12 cellular contexts compared by ENCODE assay signal in genomic region chr1:22870201-22870871, GRCh38.
DNase-seq lines count a peak whose midpoint lies in the region; TF ChIP-seq lines count a peak whose summit lies in the region.
"Had no signal": no experiment of that assay in that cellular context is flagged by ENCODE, and none has a peak within 500 bp of the region (broad histone marks: within the 10 kb centered on the region; RNA-seq: fewer than 3 reads in every experiment).

No MANE protein-coding gene starts in this region.

- H3K4me1 Mint-ChIP-seq in HFFc6 (ENCODE audit: low read depth) = peaks cover 8% of the 10 kb centered on the region; the same call in 1 of the 2 replicates

- H3K4me3 ChIP-seq in iPS-20b (ENCODE audit: low read length) (no peak overlapping the region), testis (no peak overlapping the region)
- H3K4me3 ChIP-seq: HAP-1, PC-9 had no signal

- peaks cover 37% of the 10 kb centered on the region for H3K36me3 Mint-ChIP-seq in HFFc6 (ENCODE audit: low read depth)

- H3K9me3 Mint-ChIP-seq in HFFc6 = peaks cover 15% of the 10 kb centered on the region; the same call in 1 of the 2 replicates

- intact Hi-C loops in testis (cut with DNase I; ENCODE audit: low total_unique reads) = no loop called here

- DNase-seq in M059J (ENCODE audit: low read depth) (peak; percentile 70), testis (peak; percentile 20), HFFc6 (no peak), cerebellar cortex (ENCODE audit: low spot score) (no peak)
- DNase-seq in central memory CD4-positive, alpha-beta T cell = no peak
- DNase-seq: Calu3, hippocampal formation, NCI-H2081, PC-9 had no signal

- H3K27ac Mint-ChIP-seq in HFFc6 = no peak overlapping the region

- TF ChIP-seq POLR2A in testis (IDR thresholded peaks at IDR 0.05) = no peak

- H3K9me3 ChIP-seq in iPS-20b (ENCODE audit: insufficient read depth, low read depth, low read length) (no peaks in the 10 kb centered on the region), testis (no peaks in the 10 kb centered on the region)
- H3K9me3 ChIP-seq: HAP-1 had no signal

- peaks cover 8% of the 10 kb centered on the region for H3K27me3 Mint-ChIP-seq in HFFc6 (ENCODE audit: insufficient read depth)

- H3K36me3 ChIP-seq in iPS-20b (ENCODE audit: insufficient read depth, low read depth, low read length) (0 out of 2 replicates have a peak, but pooled peaks cover 4% of the 10 kb centered on the region), testis (ENCODE audit: low read depth, missing control alignments) (no peaks in the 10 kb centered on the region)
- H3K36me3 ChIP-seq: HAP-1 had no signal

- H3K27me3 ChIP-seq in iPS-20b (ENCODE audit: insufficient read depth, low read length) (no peaks in the 10 kb centered on the region), testis (no peaks in the 10 kb centered on the region)

- H3K4me1 ChIP-seq in iPS-20b (ENCODE audit: insufficient read depth, low read length) = peaks cover 3% of the 10 kb centered on the region; the same call in 1 of the 2 replicates
- H3K4me1 ChIP-seq in testis = peaks cover 4% of the 10 kb centered on the region
- H3K4me1 ChIP-seq: HAP-1 had no signal

- WGBS in testis, 2 donors = 56 to 75% methylated on average over 11 to 15 of the region's 15 CpGs

- peak overlapping the region; percentile 32; the same call in 1 of the 2 replicates for H3K9ac ChIP-seq in iPS-20b (ENCODE audit: low read depth, low read length)

- peak overlapping the region; percentile 89 for H3K27ac ChIP-seq in VCaP
- H3K27ac ChIP-seq in iPS-20b (ENCODE audit: low read length) = no peak overlapping the region
- H3K27ac ChIP-seq in testis = no peak overlapping the region
- H3K27ac ChIP-seq: PC-9 had no signal

- H3K4me3 Mint-ChIP-seq in HFFc6 = no peak overlapping the region

- TF ChIP-seq CTCF in VCaP (conservative IDR thresholded peaks at IDR 0.05) (no peak), testis (IDR thresholded peaks at IDR 0.05) (no peak), HFFc6 (IDR thresholded peaks at IDR 0.05) (no peak)

Comparison
In these comparisons a context has a peak if more than half of its experiments do, and no peak if none do; other contexts are left out.
1. DNase-seq: peak in M059J (single experiment) and testis (single experiment); none in central memory CD4-positive, alpha-beta T cell (single experiment), HFFc6 (single experiment) and cerebellar cortex (single experiment).